ENCODE assay signal across 8 cellular contexts in genomic region chr12:68040450-68041075, GRCh38.
DNase-seq lines count a peak whose midpoint lies in the region; ATAC-seq and TF ChIP-seq lines count a peak whose summit lies in the region.

No MANE protein-coding gene starts in this region.

- ATAC-seq in HG03103 (IDR thresholded peaks at IDR 0.05; ENCODE audit: low read depth, unreplicated experiment), result peak; percentile 44
- ATAC-seq in GM19455 (IDR thresholded peaks at IDR 0.05; ENCODE audit: unreplicated experiment), result no peak

- DNase-seq in NCI-H2227 (lab: John Stamatoyannopoulos, UW; ENCODE audit: unreplicated experiment) (peak; percentile 79), caudate nucleus (lab: John Stamatoyannopoulos, UW) (peak in 50 of 61 donors; percentile 1 to 78 (median 27)), kidney glomerular epithelial cell (lab: John Stamatoyannopoulos, UW) (peak; percentile 70)
- peak; percentile 1 to 37 (median 11) for DNase-seq in activated CD4-positive, CD25-positive, alpha-beta regulatory T cell (lab: John Stamatoyannopoulos, UW)
- peak; percentile 52 to 57 for DNase-seq in stimulated activated CD4-positive, alpha-beta T cell treated with anti-CD3 and anti-CD28 coated beads, Interleukin-2, amount 100 ng/mL, for 48 hours

- TF ChIP-seq CTCF in GM12873 (IDR thresholded peaks at IDR 0.05; ENCODE audit: insufficient read depth, low read depth, low read length, missing control alignments), result peak; percentile 78

- no peak overlapping the region for H3K27ac ChIP-seq in caudate nucleus (ENCODE audit: low read depth, low read length)

Comparison
In these comparisons a context has a peak if more than half of its experiments do, and no peak if none do; other contexts are left out.
1. DNase-seq: peak in every context shown above with its lines; median percentile 79 in NCI-H2227; 70 in kidney glomerular epithelial cell; 54 in stimulated activated CD4-positive, alpha-beta T cell treated with anti-CD3 and anti-CD28 coated beads, Interleukin-2, amount 100 ng/mL, for 48 hours; 27 in caudate nucleus; 11 in activated CD4-positive, CD25-positive, alpha-beta regulatory T cell.